Comparison of ENCODE assay signal across 8 cellular contexts in the genomic region with DNA sequence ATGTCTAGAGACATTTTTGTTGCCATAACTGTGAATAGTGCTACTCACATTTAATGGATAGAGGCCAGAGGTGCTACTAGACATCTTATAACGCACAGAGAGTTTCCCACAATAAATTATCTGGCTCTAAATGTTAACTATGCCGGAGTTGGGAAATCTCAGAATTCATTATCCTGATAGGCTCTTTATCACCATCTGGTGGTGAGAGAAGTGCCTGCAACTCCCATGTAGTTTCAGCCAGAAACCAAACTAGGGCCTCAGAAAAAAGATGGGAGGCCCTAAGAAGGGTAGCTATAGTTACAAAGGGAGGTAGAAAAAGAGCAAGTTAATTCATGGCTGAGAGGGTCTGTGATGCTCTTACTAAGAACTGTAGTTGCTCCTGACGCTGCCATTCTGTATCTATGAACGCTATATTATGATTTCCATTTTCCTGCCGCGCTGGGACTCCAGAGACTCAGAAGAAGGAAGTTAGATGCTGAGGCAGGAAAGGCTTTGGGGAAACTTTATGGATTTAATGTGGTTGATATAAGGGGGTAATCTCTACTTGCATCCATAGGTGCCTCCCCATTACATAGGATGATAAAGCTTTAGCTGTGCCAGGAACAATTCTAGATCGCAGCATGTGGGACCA. TPM values are rescaled to one million over a fixed set of nuclear protein-coding genes. Genes with fewer than 3 reads are reported as not detected.
DNase-seq lines count a peak whose midpoint lies in the region; ATAC-seq and TF ChIP-seq lines count a peak whose summit lies in the region.

No MANE protein-coding gene starts in this region.

- no peak overlapping the region for H3K23ac ChIP-seq in neuronal stem cell (ENCODE audit: low read depth, low read length, poor library complexity)

- H3K4me3 ChIP-seq in fibroblast of pulmonary artery (replicated peaks; ENCODE audit: low read depth, low read length): no peak overlapping the region
- no peak overlapping the region for H3K4me3 ChIP-seq in neuronal stem cell (ENCODE audit: low read length in 2 of 2)

- H2AFZ ChIP-seq in neuronal stem cell (ENCODE audit: low read length): peak overlapping the region; percentile 73

- H3K18ac ChIP-seq in neuronal stem cell (ENCODE audit: low read length): no peak overlapping the region

- ATAC-seq in GM21723 (IDR thresholded peaks at IDR 0.05; ENCODE audit: unreplicated experiment) (peak; percentile 67), HG03469 (IDR thresholded peaks at IDR 0.05; ENCODE audit: unreplicated experiment) (no peak), GM18870 (IDR thresholded peaks at IDR 0.05; ENCODE audit: unreplicated experiment) (no peak)

- no peak overlapping the region for H2BK15ac ChIP-seq in neuronal stem cell (ENCODE audit: low read length)

- no peak overlapping the region for H3K4me2 ChIP-seq in neuronal stem cell (ENCODE audit: insufficient read depth, low read length, poor library complexity, severe bottlenecking)

- H3K36me3 ChIP-seq in neuronal stem cell (replicated peaks in 1 of 2; ENCODE audit: control insufficient read depth in 2 of 2, insufficient read depth in 2 of 2, low read length in 2 of 2): no peaks in the 10 kb centered on the region

- no peak overlapping the region for H4K8ac ChIP-seq in neuronal stem cell (ENCODE audit: low read depth, low read length)

- no peak overlapping the region for H2BK5ac ChIP-seq in neuronal stem cell (ENCODE audit: low read length)

- no peak overlapping the region for H2BK12ac ChIP-seq in neuronal stem cell (ENCODE audit: low read length)

- H3K14ac ChIP-seq in neuronal stem cell (ENCODE audit: low read length): no peak overlapping the region

- no peak overlapping the region for H3K9ac ChIP-seq in neuronal stem cell (ENCODE audit: low read depth, low read length, poor library complexity)

- H3K79me1 ChIP-seq in neuronal stem cell (ENCODE audit: low read depth, low read length): no peaks in the 10 kb centered on the region

- no peak overlapping the region for H2AK5ac ChIP-seq in neuronal stem cell (ENCODE audit: low read depth, low read length)

- H3K27me3 ChIP-seq in neuronal stem cell (ENCODE audit: control insufficient read depth in 3 of 3, insufficient read depth in 3 of 3, low read depth in 1 of 3, low read length in 3 of 3): no peaks in the 10 kb centered on the region

- peak; percentile 99 for TF ChIP-seq CTCF in fibroblast of pulmonary artery (IDR thresholded peaks at IDR 0.05; ENCODE audit: low read length, missing control alignments)

- no CpG with 5 or more reads among the region's 7 CpGs for WGBS in neuronal stem cell (ENCODE audit: extremely low coverage in 2 of 2, insufficient read length in 2 of 2, insufficient replicate concordance in 1 of 2), 2 donors

- H3K4me1 ChIP-seq in neuronal stem cell (ENCODE audit: control insufficient read depth in 2 of 2, insufficient read depth in 1 of 2, low read depth in 1 of 2, low read length in 2 of 2): peaks cover 2 to 4% of the 10 kb centered on the region in 2 donors

- H2BK120ac ChIP-seq in neuronal stem cell (ENCODE audit: low read depth, low read length): no peak overlapping the region

- H3K4ac ChIP-seq in neuronal stem cell (ENCODE audit: low read length): no peak overlapping the region

- DNase-seq in DMS153 treated with DMSO at 0.1 percent for 48 hours (lab: John Stamatoyannopoulos, UW; ENCODE audit: unreplicated experiment) (peak; percentile 12), NCI-H345 (lab: John Stamatoyannopoulos, UW) (peak; percentile 47), activated T-cell treated with anti-CD3 and anti-CD28 coated beads for 4 hours (peak; percentile 34), fibroblast of pulmonary artery (ENCODE audit: low read depth) (peak; percentile 80), neuronal stem cell (ENCODE audit: low spot score) (peak; percentile 41)

- no peaks in the 10 kb centered on the region for H3K9me3 ChIP-seq in neuronal stem cell (replicated peaks in 1 of 2; ENCODE audit: control insufficient read depth in 2 of 2, insufficient read depth in 1 of 2, low read depth in 1 of 2, low read length in 2 of 2)

- no peak overlapping the region for H4K91ac ChIP-seq in neuronal stem cell (ENCODE audit: low read depth, low read length, poor library complexity)

- no peak overlapping the region for H3K27ac ChIP-seq in neuronal stem cell (replicated peaks; ENCODE audit: low read length)

RNA-seq across cellular contexts. Expression of a gene that starts 22.9 kb away (rescaled TPM):
- polyA plus RNA-seq in neuronal stem cell (2013, experiment 1 of 2): 32.4 TPM
- 31.0 TPM for polyA plus RNA-seq in neuronal stem cell (2013, experiment 2 of 2)

RNA-seq across cellular contexts. Expression of a gene that starts 50.4 kb away (rescaled TPM):
- 4.5 TPM for polyA plus RNA-seq in neuronal stem cell (2013, experiment 1 of 2)
- polyA plus RNA-seq in neuronal stem cell (2013, experiment 2 of 2): 4.4 TPM

Comparison
In these comparisons a context has a peak if more than half of its experiments do, and no peak if none do; other contexts are left out.
1. DNase-seq: peak in every context shown above with its lines; median percentile 80 in fibroblast of pulmonary artery; 47 in NCI-H345; 41 in neuronal stem cell; 34 in activated T-cell treated with anti-CD3 and anti-CD28 coated beads for 4 hours; 12 in DMS153 treated with DMSO at 0.1 percent for 48 hours.